17 cellular contexts compared by ENCODE assay signal in the genomic region with DNA sequence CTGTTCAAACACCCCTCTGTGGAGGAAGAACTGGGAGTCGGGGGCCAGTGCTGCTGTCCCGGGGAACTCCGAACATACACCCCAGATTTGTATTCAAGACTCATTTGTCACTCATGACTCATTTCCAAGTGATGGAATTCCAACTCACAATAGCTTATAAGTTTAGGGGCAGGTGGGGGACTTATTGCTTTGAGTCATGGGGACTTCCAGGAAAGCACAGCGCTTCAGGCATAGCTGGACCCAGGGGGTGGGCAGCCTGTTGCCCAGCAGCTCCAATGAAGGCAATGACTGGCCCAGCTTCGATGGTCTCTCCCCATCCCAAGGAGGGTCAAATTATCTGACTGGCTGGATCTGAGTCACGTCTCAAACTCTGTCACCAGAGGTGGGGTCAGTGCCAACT.
DNase-seq lines count a peak whose midpoint lies in the region; ATAC-seq, FAIRE-seq and TF ChIP-seq lines count a peak whose summit lies in the region.
"Had no signal": no experiment of that assay in that cellular context is flagged by ENCODE, and none has a peak within 500 bp of the region (broad histone marks: within the 10 kb centered on the region; RNA-seq: fewer than 3 reads in every experiment).

No MANE protein-coding gene starts in this region.

- peak; percentile 77 for DNase-seq in MCF 10A (ENCODE audit: unreplicated experiment)
- DNase-seq in breast epithelium (ENCODE audit: low spot score in 2 of 2): no peak
- peak; percentile 71 for DNase-seq in RCC 7860 (ENCODE audit: low spot score)
- peak; percentile 59 for DNase-seq in epithelial cell of proximal tubule (ENCODE audit: low read depth)
- peak; percentile 75 for DNase-seq in urothelium cell line (ENCODE audit: low spot score)
- no peak for DNase-seq in islet precursor cell
- DNase-seq: activated naive CD8-positive, alpha-beta T cell treated with anti-CD3 and anti-CD28 coated beads for 36 hours; activated T-cell treated with anti-CD3 and anti-CD28 coated beads for 4 hours; cerebellar nuclear complex; COR-L47; NCI-H1417 treated with DMSO at 0.1 percent for 48 hours; NCI-H526 had no signal

- H3K4me3 ChIP-seq in breast epithelium: no peak overlapping the region
- no peak overlapping the region for H3K4me3 ChIP-seq in epithelial cell of proximal tubule (ENCODE audit: low read depth, low read length)

- peaks cover 0 to 20% of the 10 kb centered on the region in 2 donors for H3K27me3 ChIP-seq in breast epithelium

- no TSS peak for BruUV-seq in MCF 10A (replicated peaks; lab: Mats Ljungman, UMichigan)

- TF ChIP-seq POLR2A in breast epithelium (IDR thresholded peaks at IDR 0.05): no peak

- CTCF ChIA-PET in MCF 10A (lab: Yijun Ruan, JAX): no interaction called here

- peaks cover 4 to 10% of the 10 kb centered on the region in 2 donors for H3K9me3 ChIP-seq in breast epithelium

- POLR2A ChIA-PET in MCF 10A (lab: Yijun Ruan, JAX): interaction anchor here (0.7 kb wide), 1 partner anchor 1866 kb away, joined by 3 read pairs; no protein-coding TSS in a partner anchor

- no peaks in the 10 kb centered on the region for H3K36me3 ChIP-seq in breast epithelium

- no peak overlapping the region for H3K27ac ChIP-seq in breast epithelium

- H3K4me1 ChIP-seq in breast epithelium: no peaks in the 10 kb centered on the region

- H3K9me3 Mint-ChIP-seq in MCF 10A (ENCODE audit: unreplicated experiment): no peaks in the 10 kb centered on the region

- no peak for ATAC-seq in GM18909 (IDR thresholded peaks at IDR 0.05; ENCODE audit: poor library complexity, unreplicated experiment)
- ATAC-seq in GM18519 (IDR thresholded peaks at IDR 0.05; ENCODE audit: low FRiP score, unreplicated experiment): no peak

- H3K4me3 Mint-ChIP-seq in MCF 10A (ENCODE audit: unreplicated experiment): no peak overlapping the region
- H3K4me3 Mint-ChIP-seq: activated naive CD8-positive, alpha-beta T cell treated with anti-CD3 and anti-CD28 coated beads for 36 hours; neural crest cell; T-helper 1 cell treated with Interleukin-12 subunit alpha and Interleukin-12 subunit beta and Interleukin-4 antibody, amounts not matched to agents 30 μg/mL and 1 μg/mL, for 36 hours had no signal

- H3K27ac Mint-ChIP-seq in MCF 10A (ENCODE audit: low read depth, unreplicated experiment): no peak overlapping the region
- H3K27ac Mint-ChIP-seq: activated naive CD8-positive, alpha-beta T cell treated with anti-CD3 and anti-CD28 coated beads for 36 hours; T-helper 1 cell treated with Interleukin-12 subunit alpha and Interleukin-12 subunit beta and Interleukin-4 antibody, amounts not matched to agents 30 μg/mL and 1 μg/mL, for 36 hours had no signal

- TF ChIP-seq CTCF in MCF 10A (IDR thresholded peaks at IDR 0.05; ENCODE audit: unreplicated experiment): no peak
- no peak for TF ChIP-seq CTCF in breast epithelium (IDR thresholded peaks at IDR 0.05)
- no peak for TF ChIP-seq CTCF in epithelial cell of proximal tubule (conservative IDR thresholded peaks at IDR 0.05; ENCODE audit: low read depth, low read length)

- H3K36me3 Mint-ChIP-seq in MCF 10A (ENCODE audit: insufficient read depth, unreplicated experiment): no peaks in the 10 kb centered on the region
- H3K36me3 Mint-ChIP-seq: activated naive CD8-positive, alpha-beta T cell treated with anti-CD3 and anti-CD28 coated beads for 36 hours had no signal

- intact Hi-C loops in MCF 10A (cut with micrococcal nuclease) (no loop called here), breast epithelium (cut with DNase I; ENCODE audit: low total_unique reads) (no loop called here)

- H3K27me3 Mint-ChIP-seq in MCF 10A (ENCODE audit: insufficient read depth, unreplicated experiment): no peaks in the 10 kb centered on the region

- FAIRE-seq in RCC 7860 (lab: Jason Lieb, UNC) (no peak), urothelium cell line (lab: Jason Lieb, UNC) (no peak)
- FAIRE-seq: A204.1 had no signal

- peaks cover 25% of the 10 kb centered on the region for H3K4me1 Mint-ChIP-seq in MCF 10A (ENCODE audit: insufficient read depth, unreplicated experiment)
- H3K4me1 Mint-ChIP-seq: activated naive CD8-positive, alpha-beta T cell treated with anti-CD3 and anti-CD28 coated beads for 36 hours; neural crest cell had no signal

Comparison
In these comparisons a context has a peak if more than half of its experiments do, and no peak if none do; other contexts are left out.
1. DNase-seq: peak in MCF 10A (single experiment), RCC 7860 (single experiment), epithelial cell of proximal tubule (single experiment) and urothelium cell line (single experiment); none in breast epithelium (0 of 2) and islet precursor cell (single experiment).